ENCODE assay signal across 1 cellular context in genomic region chrX:119468930-119469635, GRCh38.
TF ChIP-seq lines count a peak whose summit lies in the region.

No MANE protein-coding gene starts in this region.

TF ChIP-seq in GM12878, 131 proteins besides CTCF, POLR2A, EP300 and RAD21 (continued from another document and continues in another):
- TF ChIP-seq REST (IDR thresholded peaks at IDR 0.05; ENCODE audit: low read depth, low read length) (no peak), GATAD2B (conservative IDR thresholded peaks at IDR 0.05; ENCODE audit: low read depth) (0 out of 2 replicates have a peak, but pooled peaks have one; percentile 26), DPF2 (IDR thresholded peaks at IDR 0.05) (peak; percentile 37; the same call in 1 of the 2 replicates), YY1 (IDR thresholded peaks at IDR 0.05; ENCODE audit: low read depth, low read length) (peak; percentile 71), GABPA (IDR thresholded peaks at IDR 0.05; ENCODE audit: low read depth) (0 out of 2 replicates have a peak, but pooled peaks have one; percentile 31), BACH1 (IDR thresholded peaks at IDR 0.05; ENCODE audit: borderline replicate concordance) (peak; percentile 62), FOXM1 (IDR thresholded peaks at IDR 0.05; ENCODE audit: low read depth, low read length) (no peak), POLR2AphosphoS2 (IDR thresholded peaks at IDR 0.05; ENCODE audit: low read depth, low read length) (no peak), STAT1 (conservative IDR thresholded peaks at IDR 0.05) (no peak), YBX1 (IDR thresholded peaks at IDR 0.05) (no peak), HCFC1 (IDR thresholded peaks at IDR 0.05; ENCODE audit: low read length) (no peak), ZNF24 (IDR thresholded peaks at IDR 0.05) (no peak), RELB (IDR thresholded peaks at IDR 0.05; ENCODE audit: low read depth) (no peak), IRF3 (IDR thresholded peaks at IDR 0.05) (no peak), NFIC (IDR thresholded peaks at IDR 0.05; ENCODE audit: low read depth, low read length) (no peak), ZBTB11 (CRISPR knock-in tag; IDR thresholded peaks at IDR 0.05) (no peak), CHD2 (IDR thresholded peaks at IDR 0.05; ENCODE audit: borderline replicate concordance, low read depth, low read length) (no peak), SKIL (IDR thresholded peaks at IDR 0.05; ENCODE audit: low read depth, poor library complexity, severe bottlenecking) (no peak), SIN3A (IDR thresholded peaks at IDR 0.05; ENCODE audit: low read depth, low read length) (0 out of 2 replicates have a peak, but pooled peaks have one; percentile 36), SP1 (IDR thresholded peaks at IDR 0.05; ENCODE audit: low read depth, low read length) (no peak), BHLHE40 (IDR thresholded peaks at IDR 0.05; ENCODE audit: borderline replicate concordance in 1 of 2, low read depth in 2 of 2, low read length in 1 of 2) (peak; percentile 69 to 85; a peak in 3 of 4 replicates), PAX5 (IDR thresholded peaks at IDR 0.05; ENCODE audit: borderline replicate concordance, low read depth, low read length) (no peak), ATF3 (IDR thresholded peaks at IDR 0.05; ENCODE audit: borderline replicate concordance, extremely low read depth, low read depth, low read length) (no peak), HDAC6 (IDR thresholded peaks at IDR 0.05; ENCODE audit: unreplicated experiment) (no peak), SMAD1 (IDR thresholded peaks at IDR 0.05; ENCODE audit: low read depth, partially characterized antibody) (no peak), KDM1A (IDR thresholded peaks at IDR 0.05; ENCODE audit: borderline replicate concordance) (no peak), PKNOX1 (IDR thresholded peaks at IDR 0.05) (no peak), HDGF (IDR thresholded peaks at IDR 0.05) (no peak), MEF2A (IDR thresholded peaks at IDR 0.05; ENCODE audit: insufficient read depth, low read depth, low read length) (no peak), CREB1 (IDR thresholded peaks at IDR 0.05; ENCODE audit: low read depth) (peak; percentile 92), TCF7 (IDR thresholded peaks at IDR 0.05; ENCODE audit: borderline replicate concordance) (no peak), ETV6 (conservative IDR thresholded peaks at IDR 0.05 in 1 of 2, IDR thresholded peaks at IDR 0.05 in 1 of 2; ENCODE audit: borderline replicate concordance in 1 of 2, low read depth in 1 of 2) (peak in 1 of 2 experiments; percentile 25; a peak in 1 of 4 replicates), MYB (IDR thresholded peaks at IDR 0.05; ENCODE audit: borderline replicate concordance, low read depth, low read length) (no peak), CBX3 (IDR thresholded peaks at IDR 0.05; ENCODE audit: borderline replicate concordance, low read depth) (no peak), E2F4 (IDR thresholded peaks at IDR 0.05; ENCODE audit: low read depth, low read length) (no peak), IKZF1 (conservative IDR thresholded peaks at IDR 0.05) (peak; percentile 73; the same call in 1 of the 2 replicates), TAF1 (IDR thresholded peaks at IDR 0.05; ENCODE audit: borderline replicate concordance, low read depth, low read length) (peak; percentile 30; the same call in 1 of the 2 replicates), ZNF217 (IDR thresholded peaks at IDR 0.05) (no peak), FOXK2 (IDR thresholded peaks at IDR 0.05) (no peak), ATF2 (IDR thresholded peaks at IDR 0.05; ENCODE audit: low read length) (no peak), ELK1 (IDR thresholded peaks at IDR 0.05; ENCODE audit: low read depth, low read length) (peak; percentile 38; the same call in 1 of the 2 replicates), POU2F2 (IDR thresholded peaks at IDR 0.05; ENCODE audit: borderline replicate concordance, low read depth, low read length) (peak; percentile 38; the same call in 1 of the 3 replicates), SUZ12 (IDR thresholded peaks at IDR 0.05; ENCODE audit: unreplicated experiment) (no peak), IRF4 (IDR thresholded peaks at IDR 0.05; ENCODE audit: low read depth, low read length) (no peak), CHD1 (IDR thresholded peaks at IDR 0.05; ENCODE audit: low read depth, low read length) (no peak; the same call in 1 of the 2 replicates), SIX5 (IDR thresholded peaks at IDR 0.05; ENCODE audit: low read depth, low read length, severe bottlenecking) (peak; percentile 27), RFX5 (IDR thresholded peaks at IDR 0.05; ENCODE audit: low read depth, low read length) (no peak), POLR2AphosphoS5 (IDR thresholded peaks at IDR 0.05; ENCODE audit: low read length) (peak; percentile 40; the same call in 1 of the 2 replicates), MTA3 (IDR thresholded peaks at IDR 0.05; ENCODE audit: borderline replicate concordance, low read length) (no peak), JUND (IDR thresholded peaks at IDR 0.05; ENCODE audit: low read depth, low read length) (no peak), TCF12 (IDR thresholded peaks at IDR 0.05; ENCODE audit: low read depth, low read length) (0 out of 2 replicates have a peak, but pooled peaks have one; percentile 3)
